ENCODE assay signal across 8 cellular contexts in genomic region chr10:67883710-67884312, GRCh38. TPM values are rescaled to one million over a fixed set of nuclear protein-coding genes. Genes with fewer than 3 reads are reported as not detected.
DNase-seq lines count a peak whose midpoint lies in the region; ATAC-seq and TF ChIP-seq lines count a peak whose summit lies in the region.

No MANE protein-coding gene starts in this region.

- TF ChIP-seq EP300 in sigmoid colon (IDR thresholded peaks at IDR 0.05), result no peak

- H3K36me3 ChIP-seq in H7 (replicated peaks; ENCODE audit: control insufficient read depth, insufficient read depth, low read length) (peaks cover 9% of the 10 kb centered on the region), sigmoid colon (peaks cover 0 to 22% (median 4%) of the 10 kb centered on the region in 4 donors)

- H3K27ac ChIP-seq in foreskin keratinocyte, result peak overlapping the region; percentile 65
- peak overlapping the region; percentile 85 to 98 (median 94) for H3K27ac ChIP-seq in sigmoid colon

- no peaks in the 10 kb centered on the region for H3K9me3 ChIP-seq in sigmoid colon

- WGBS in sigmoid colon, 2 donors, result 17 to 28% methylated on average over 13 of the region's 13 CpGs

- no peak for TF ChIP-seq POLR2A in sigmoid colon (IDR thresholded peaks at IDR 0.05)

- intact Hi-C loops in sigmoid colon (cut with DNase I), result loop anchor here (2.0 kb wide), 2 partner anchors 35 to 191 kb away; partner anchors contain the start of gene HERC4

- no peaks in the 10 kb centered on the region for H3K4me1 ChIP-seq in foreskin keratinocyte
- H3K4me1 ChIP-seq in sigmoid colon, result peaks cover 0 to 33% (median 10%) of the 10 kb centered on the region in 4 donors

- H3K27me3 ChIP-seq in H7 (ENCODE audit: control insufficient read depth, insufficient read depth, low read length) (no peaks in the 10 kb centered on the region), foreskin keratinocyte (no peaks in the 10 kb centered on the region), sigmoid colon (no peaks in the 10 kb centered on the region)

- DNase-seq in H7, result no peak
- DNase-seq in UCSD-AML1 (lab: John Stamatoyannopoulos, UW; ENCODE audit: unreplicated experiment), result peak; percentile 14
- DNase-seq in foreskin keratinocyte, result no peak
- no peak for DNase-seq in sigmoid colon
- DNase-seq in central memory CD4-positive, alpha-beta T cell, result no peak
- no peak for DNase-seq in cerebellum (ENCODE audit: low spot score)

- TF ChIP-seq CTCF in foreskin keratinocyte (conservative IDR thresholded peaks at IDR 0.05), result no peak
- TF ChIP-seq CTCF in sigmoid colon (IDR thresholded peaks at IDR 0.05), result no peak

- ATAC-seq in foreskin keratinocyte (peak; percentile 63), GM18502 (IDR thresholded peaks at IDR 0.05; ENCODE audit: poor library complexity, unreplicated experiment) (no peak), HG02938 (IDR thresholded peaks at IDR 0.05; ENCODE audit: unreplicated experiment) (no peak)

- peak overlapping the region; percentile 82 for H3K4me3 ChIP-seq in H7 (ENCODE audit: insufficient read depth, low read depth, low read length)
- H3K4me3 ChIP-seq in sigmoid colon, result peak overlapping the region; percentile 61 to 86 (median 66)

RNA-seq across cellular contexts. Expression of gene SIRT1, which starts 0.6 kb away (rescaled TPM):
- 30.0 and 54.2 TPM in 2 replicates for total RNA-seq in H7 (2014; rRNA removed; shearing (Covaris generic))
- 8.6 and 9.4 TPM in 2 replicates for total RNA-seq in foreskin keratinocyte
- 2.3 and 3.4 TPM in 2 replicates for polyA plus RNA-seq in foreskin keratinocyte
- 10 to 100 TPM; 22.4 to 38.2 (median 33.9) TPM for total RNA-seq in sigmoid colon
- 10 to 100 TPM; 11.1 to 12.6 (median 11.8) TPM for polyA plus RNA-seq in sigmoid colon
- 25.8 TPM for total RNA-seq in cerebellum

RNA-seq across cellular contexts. Expression of gene DNAJC12, which starts 45.8 kb away (rescaled TPM):
- 0.31 and 1.00 TPM in 2 replicates for total RNA-seq in H7 (2014; rRNA removed; shearing (Covaris generic))
- total RNA-seq in foreskin keratinocyte (0.21 and 0.41 TPM in 2 replicates), sigmoid colon (10 to 100 TPM in 3 of 4 donors, 1 to 10 TPM in 1; 7.2 to 18.5 (median 11.4) TPM), cerebellum (12.3 TPM)
- polyA plus RNA-seq in foreskin keratinocyte (0.20 and 0.27 TPM in 2 replicates), sigmoid colon (10 to 100 TPM; 10.5 to 51.1 (median 51.1) TPM)
